8 cellular contexts compared by ENCODE assay signal in genomic region chr19:46016426-46017094, GRCh38. TPM values are rescaled to one million over a fixed set of nuclear protein-coding genes. Genes with fewer than 3 reads are reported as not detected.
DNase-seq lines count a peak whose midpoint lies in the region; ATAC-seq and TF ChIP-seq lines count a peak whose summit lies in the region.

No MANE protein-coding gene starts in this region.

- 0 to 2% (median 1%) methylated on average over 29 to 48 of the region's 48 CpGs for WGBS in spleen, 5 donors

- H3K9me3 Mint-ChIP-seq in immature natural killer cell = no peaks in the 10 kb centered on the region

- intact Hi-C loops in breast epithelium (cut with DNase I; ENCODE audit: low total_unique reads) (no loop called here), spleen (cut with DNase I; ENCODE audit: low total_unique reads) (loop anchor here (10.0 kb wide), 1 partner anchor 92 kb away; no protein-coding TSS in a partner anchor)

- H3K36me3 Mint-ChIP-seq in immature natural killer cell = peaks cover 0 to 4% (median 0%) of the 10 kb centered on the region in 3 donors

- H3K27ac Mint-ChIP-seq in immature natural killer cell = peak overlapping the region in 5 of 6 donors; percentile 49 to 82 (median 69)

- peaks cover 16 to 25% of the 10 kb centered on the region in 2 donors for H3K4me1 Mint-ChIP-seq in immature natural killer cell

- H3K4me1 ChIP-seq in breast epithelium (peaks cover 0 to 3% of the 10 kb centered on the region in 2 donors), spleen (peaks cover 0 to 46% (median 28%) of the 10 kb centered on the region in 6 donors)

- H3K9me3 ChIP-seq in WERI-Rb-1 (ENCODE audit: severe bottlenecking) = no peaks in the 10 kb centered on the region
- H3K9me3 ChIP-seq in breast epithelium = no peaks in the 10 kb centered on the region
- H3K9me3 ChIP-seq in spleen = no peaks in the 10 kb centered on the region

- no peak for ATAC-seq in GM21737 (IDR thresholded peaks at IDR 0.05; ENCODE audit: unreplicated experiment)

- no peak overlapping the region for H3K27ac ChIP-seq in WERI-Rb-1
- H3K27ac ChIP-seq in breast epithelium = no peak overlapping the region
- H3K27ac ChIP-seq in spleen = peak overlapping the region in 7 of 8 donors; percentile 46 to 89 (median 71)

- H3K4me3 Mint-ChIP-seq in immature natural killer cell = peak overlapping the region; percentile 88 to 95 (median 90)

- H3K27me3 ChIP-seq in H7 (ENCODE audit: control insufficient read depth, insufficient read depth, low read length) (peaks cover 24% of the 10 kb centered on the region), WERI-Rb-1 (ENCODE audit: insufficient read depth, low read depth, severe bottlenecking) (no peaks in the 10 kb centered on the region), breast epithelium (peaks cover 0 to 3% of the 10 kb centered on the region in 2 donors), spleen (replicated peaks in 1 of 7) (peaks cover 0 to 40% (median 18%) of the 10 kb centered on the region in 7 donors)

- TF ChIP-seq POLR2A in breast epithelium (IDR thresholded peaks at IDR 0.05) = no peak
- TF ChIP-seq POLR2A in spleen (IDR thresholded peaks at IDR 0.05) = no peak

- DNase-seq in CD1c-positive myeloid dendritic cell (ENCODE audit: extremely low spot score) = peak; percentile 89
- DNase-seq in H7 = peak; percentile 98
- peak; percentile 82 for DNase-seq in NCI-H2029 (lab: John Stamatoyannopoulos, UW)
- peak; percentile 79 for DNase-seq in WERI-Rb-1
- DNase-seq in breast epithelium (ENCODE audit: low spot score in 2 of 2) = peak; percentile 37 to 81
- DNase-seq in immature natural killer cell = peak; percentile 72 to 79 (median 78)
- DNase-seq in spleen = peak; percentile 95

- H3K36me3 ChIP-seq in H7 (replicated peaks; ENCODE audit: control insufficient read depth, insufficient read depth, low read length) (no peaks in the 10 kb centered on the region), WERI-Rb-1 (no peaks in the 10 kb centered on the region), breast epithelium (no peaks in the 10 kb centered on the region), spleen (peaks cover 0 to 28% (median 2%) of the 10 kb centered on the region in 6 donors)

- TF ChIP-seq CTCF in WERI-Rb-1 (IDR thresholded peaks at IDR 0.05; ENCODE audit: low read depth, low read length) (peak; percentile 78), breast epithelium (IDR thresholded peaks at IDR 0.05) (peak in 2 of 3 donors; percentile 35 to 38), spleen (IDR thresholded peaks at IDR 0.05 in 8 of 11, conservative IDR thresholded peaks at IDR 0.05 in 3 of 11) (peak in 10 of 11 experiments; percentile 44 to 97 (median 94))

- peaks cover 4 to 6% (median 6%) of the 10 kb centered on the region in 3 donors for H3K27me3 Mint-ChIP-seq in immature natural killer cell (ENCODE audit: low read depth in 3 of 3)

- peak overlapping the region; percentile 37 for H3K4me3 ChIP-seq in H7 (ENCODE audit: insufficient read depth, low read depth, low read length)
- peak overlapping the region; percentile 52 for H3K4me3 ChIP-seq in WERI-Rb-1 (ENCODE audit: low read depth, low read length)
- peak overlapping the region; percentile 51 to 69 (median 63) for H3K4me3 ChIP-seq in breast epithelium
- peak overlapping the region; percentile 53 to 94 (median 75) for H3K4me3 ChIP-seq in spleen

RNA-seq across cellular contexts. Expression of gene PGLYRP1, which starts 6.3 kb away (rescaled TPM):
- not detected in 2 replicates for total RNA-seq in H7 (2014; rRNA removed; shearing (Covaris generic))
- total RNA-seq in breast epithelium = not detected
- polyA plus RNA-seq in immature natural killer cell = not detected
- total RNA-seq in spleen = 10 to 100 TPM in 6 of 7 donors, 1 to 10 TPM in 1; 9.1 to 97.9 (median 32.3) TPM
- polyA plus RNA-seq in spleen = 10 to 100 TPM in 1 of 3 donors, 1 to 10 TPM in 2; 2.5 to 12.7 (median 8.9) TPM

RNA-seq across cellular contexts. Expression of gene CCDC61, which starts 21.3 kb away (rescaled TPM):
- 12.3 and 16.5 TPM in 2 replicates for total RNA-seq in H7 (2014; rRNA removed; shearing (Covaris generic))
- total RNA-seq in breast epithelium (1 to 10 TPM; 7.0 to 8.8 (median 8.3) TPM), spleen (10 to 100 TPM in 4 of 7 donors, 1 to 10 TPM in 3; 5.0 to 22.7 (median 16.6) TPM)
- polyA plus RNA-seq in immature natural killer cell (1 to 10 TPM; 5.7 to 9.8 (median 6.1) TPM), spleen (10 to 100 TPM; 15.1 to 24.6 (median 16.7) TPM)

RNA-seq across cellular contexts. Expression of gene IGFL4, which starts 24.2 kb away (rescaled TPM):
- 0.11 TPM in 1 of 2 replicates, not detected in the other for total RNA-seq in H7 (2014; rRNA removed; shearing (Covaris generic))
- not detected for total RNA-seq in breast epithelium
- polyA plus RNA-seq in immature natural killer cell = not detected
- total RNA-seq in spleen = not detected
- under 1 TPM in 2 of 3 donors, not detected in 1; 0.03 TPM for polyA plus RNA-seq in spleen

RNA-seq across cellular contexts. Expression of gene NOVA2, which starts 42.9 kb away (rescaled TPM):
- total RNA-seq in H7 (2014; rRNA removed; shearing (Covaris generic)) = 0.11 and 0.35 TPM in 2 replicates
- total RNA-seq in breast epithelium (1 to 10 TPM in 2 of 3 donors, under 1 TPM in 1; 0.59 to 3.6 (median 1.1) TPM), spleen (10 to 100 TPM in 1 of 7 donors, 1 to 10 TPM in 6; 1.8 to 12.5 (median 5.4) TPM)
- polyA plus RNA-seq in immature natural killer cell (not detected), spleen (under 1 TPM; 0.42 to 0.77 (median 0.50) TPM)

Comparison
In these comparisons a context has a peak if more than half of its experiments do, and no peak if none do; other contexts are left out.
1. H3K27ac ChIP-seq: peak in spleen (7 of 8); none in WERI-Rb-1 (single experiment) and breast epithelium (0 of 2).
2. CTCF ChIP-seq: peak in every context shown above with its lines; median percentile 94 in spleen; 78 in WERI-Rb-1; 36 in breast epithelium.
3. RNA of gene PGLYRP1, which starts 6.3 kb away (total RNA-seq): 9.1 to 97.9 TPM in spleen; not detected in H7 and not detected in breast epithelium; every median in the first group is over 10 times any median in the second.
4. Peak in every context shown above with its lines, with median percentiles within 50 percentile points of each other: DNase-seq and H3K4me3 ChIP-seq.